In genomic region chr2:226800941-226801784, GRCh38 we compare ENCODE assay signal across 8 cellular contexts. TPM values are rescaled to one million over a fixed set of nuclear protein-coding genes. Genes with fewer than 3 reads are reported as not detected.
DNase-seq lines count a peak whose midpoint lies in the region; ATAC-seq and TF ChIP-seq lines count a peak whose summit lies in the region.

No MANE protein-coding gene starts in this region.

- no peak overlapping the region for H3K14ac ChIP-seq in neuronal stem cell (ENCODE audit: low read length)

- no peaks in the 10 kb centered on the region for H3K9me2 ChIP-seq in PC-3 (replicated peaks; ENCODE audit: low read length)

- H2AK5ac ChIP-seq in neuronal stem cell (ENCODE audit: low read depth, low read length): no peak overlapping the region

- no peak overlapping the region for H2BK15ac ChIP-seq in neuronal stem cell (ENCODE audit: low read length)

- DNase-seq in PC-3 (peak; percentile 86), foreskin keratinocyte (peak in 1 of 2 donors; percentile 68), neuronal stem cell (ENCODE audit: low spot score) (peak; percentile 77), testis (peak; percentile 81)
- peak; percentile 88 for DNase-seq in activated effector memory CD4-positive, alpha-beta T cell treated with anti-CD3 and anti-CD28 coated beads, Interleukin-2, amount 50 U/mL, for 16 hours

- TF ChIP-seq CTCF in C4-2B (conservative IDR thresholded peaks at IDR 0.05) (no peak), PC-3 (conservative IDR thresholded peaks at IDR 0.05; ENCODE audit: low read depth, low read length) (no peak), foreskin keratinocyte (conservative IDR thresholded peaks at IDR 0.05) (no peak), testis (IDR thresholded peaks at IDR 0.05) (no peak)

- H3K36me3 ChIP-seq in PC-3 (ENCODE audit: low read depth, low read length) (peaks cover 18% of the 10 kb centered on the region), neuronal stem cell (replicated peaks in 1 of 2; ENCODE audit: control insufficient read depth in 2 of 2, insufficient read depth in 2 of 2, low read length in 2 of 2) (peaks cover 18 to 24% of the 10 kb centered on the region in 2 donors), testis (ENCODE audit: low read depth, missing control alignments) (no peaks in the 10 kb centered on the region)

- POLR2A ChIA-PET in PC-3 (lab: Charles Lee; ENCODE audit: unreplicated experiment): interaction anchor here (0.7 to 0.8 kb wide), 2 partner anchors 16 to 1864 kb away, joined by 3 to 4 read pairs; no protein-coding TSS in a partner anchor

- peak overlapping the region; percentile 96 for H3K9ac ChIP-seq in PC-3 (ENCODE audit: low read length)
- H3K9ac ChIP-seq in neuronal stem cell (ENCODE audit: low read depth, low read length, poor library complexity): no peak overlapping the region

- no peak for TF ChIP-seq POLR2A in testis (IDR thresholded peaks at IDR 0.05)

- H2BK5ac ChIP-seq in neuronal stem cell (ENCODE audit: low read length): no peak overlapping the region

- H3K4me2 ChIP-seq in PC-3 (ENCODE audit: low read length): peak overlapping the region; percentile 88
- H3K4me2 ChIP-seq in neuronal stem cell (ENCODE audit: insufficient read depth, low read length, poor library complexity, severe bottlenecking): peak overlapping the region; percentile 53

- H4K20me1 ChIP-seq in PC-3 (ENCODE audit: low read length): no peaks in the 10 kb centered on the region

- H4K91ac ChIP-seq in neuronal stem cell (ENCODE audit: low read depth, low read length, poor library complexity): no peak overlapping the region

- H2AFZ ChIP-seq in PC-3 (ENCODE audit: low read length): peak overlapping the region; percentile 82
- no peak overlapping the region for H2AFZ ChIP-seq in neuronal stem cell (ENCODE audit: low read length)

- peaks cover 23% of the 10 kb centered on the region for H3K79me1 ChIP-seq in neuronal stem cell (ENCODE audit: low read depth, low read length)

- no peak overlapping the region for H3K23ac ChIP-seq in neuronal stem cell (ENCODE audit: low read depth, low read length, poor library complexity)

- H3K4me1 ChIP-seq in PC-3 (ENCODE audit: insufficient read depth, low read length) (peaks cover 26% of the 10 kb centered on the region), foreskin keratinocyte (peaks cover 18% of the 10 kb centered on the region), neuronal stem cell (ENCODE audit: control insufficient read depth in 2 of 2, insufficient read depth in 1 of 2, low read depth in 1 of 2, low read length in 2 of 2) (peaks cover 4 to 12% of the 10 kb centered on the region in 2 donors), testis (peaks cover 14% of the 10 kb centered on the region)

- no TSS peak for BruUV-seq in PC-3 (replicated peaks; lab: Mats Ljungman, UMichigan)

- ATAC-seq in GM19351 (IDR thresholded peaks at IDR 0.05; ENCODE audit: unreplicated experiment) (peak; percentile 67), HG03469 (IDR thresholded peaks at IDR 0.05; ENCODE audit: unreplicated experiment) (peak; percentile 79), PC-3 (peak; percentile 43), foreskin keratinocyte (peak; percentile 52)

- intact Hi-C loops in PC-3 (cut with micrococcal nuclease): loop anchor here (1.0 to 2.0 kb wide), 5 partner anchors 616 to 1064 kb away; no protein-coding TSS in a partner anchor
- intact Hi-C loops in testis (cut with DNase I; ENCODE audit: low total_unique reads): loop anchor here (10.0 kb wide), 1 partner anchor 1136 kb away; no protein-coding TSS in a partner anchor

- H4K8ac ChIP-seq in neuronal stem cell (ENCODE audit: low read depth, low read length): no peak overlapping the region

- H3K4ac ChIP-seq in neuronal stem cell (ENCODE audit: low read length): no peak overlapping the region

- no peak overlapping the region for H2BK120ac ChIP-seq in neuronal stem cell (ENCODE audit: low read depth, low read length)

- WGBS in neuronal stem cell (ENCODE audit: extremely low coverage in 2 of 2, insufficient read length in 2 of 2, insufficient replicate concordance in 1 of 2), 2 donors: no CpG with 5 or more reads among the region's 33 CpGs
- 11 to 17% methylated on average over 27 to 33 of the region's 33 CpGs for WGBS in testis, 2 donors

- H3K4me3 ChIP-seq in PC-3 (ENCODE audit: low read length) (peak overlapping the region; percentile 88), neuronal stem cell (ENCODE audit: low read length in 2 of 2) (peak overlapping the region in 1 of 2 donors; percentile 82), testis (peak overlapping the region; percentile 29 to 71)

- H3K9me3 ChIP-seq in PC-3 (ENCODE audit: low read length): no peaks in the 10 kb centered on the region
- peaks cover 9 to 24% of the 10 kb centered on the region in 2 donors for H3K9me3 ChIP-seq in neuronal stem cell (replicated peaks in 1 of 2; ENCODE audit: control insufficient read depth in 2 of 2, insufficient read depth in 1 of 2, low read depth in 1 of 2, low read length in 2 of 2)
- H3K9me3 ChIP-seq in testis: no peaks in the 10 kb centered on the region

- H3K27ac ChIP-seq in C4-2B: peak overlapping the region; percentile 80; the same call in 1 of the 2 replicates
- H3K27ac ChIP-seq in PC-3 (ENCODE audit: low read length): peak overlapping the region; percentile 88
- H3K27ac ChIP-seq in foreskin keratinocyte: peak overlapping the region; percentile 78
- no peak overlapping the region for H3K27ac ChIP-seq in neuronal stem cell (replicated peaks; ENCODE audit: low read length)
- H3K27ac ChIP-seq in testis: peak overlapping the region in 1 of 2 donors; percentile 82

- no peaks in the 10 kb centered on the region for H3F3A ChIP-seq in PC-3 (ENCODE audit: low read length, unreplicated experiment)

- CTCF ChIA-PET in PC-3 (lab: Charles Lee): interaction anchor here (0.6 to 1.1 kb wide), 2 partner anchors 912 to 1136 kb away, joined by 3 to 9 read pairs; no protein-coding TSS in a partner anchor

- H3K18ac ChIP-seq in neuronal stem cell (ENCODE audit: low read length): no peak overlapping the region

- peaks cover 50% of the 10 kb centered on the region for H3K79me2 ChIP-seq in PC-3 (ENCODE audit: low read length)

- H3K27me3 ChIP-seq in PC-3 (ENCODE audit: low read length): no peaks in the 10 kb centered on the region
- H3K27me3 ChIP-seq in foreskin keratinocyte: no peaks in the 10 kb centered on the region
- H3K27me3 ChIP-seq in neuronal stem cell (ENCODE audit: control insufficient read depth in 3 of 3, insufficient read depth in 3 of 3, low read depth in 1 of 3, low read length in 3 of 3): no peaks in the 10 kb centered on the region
- H3K27me3 ChIP-seq in testis: no peaks in the 10 kb centered on the region

- no peak overlapping the region for H2BK12ac ChIP-seq in neuronal stem cell (ENCODE audit: low read length)

RNA-seq across cellular contexts. Expression of gene IRS1, which starts 1.5 kb away (rescaled TPM):
- total RNA-seq in PC-3 (2014; rRNA removed) (38.8 and 43.8 TPM in 2 replicates), foreskin keratinocyte (23.9 and 31.9 TPM in 2 replicates), testis (1 to 10 TPM; 3.1 to 5.9 TPM)
- polyA plus RNA-seq in foreskin keratinocyte (5.7 and 10.1 TPM in 2 replicates), testis (ENCODE audit: insufficient read depth, low read depth, low replicate concordance) (3.1 TPM)
- 11.0 TPM for polyA plus RNA-seq in neuronal stem cell (2013, experiment 1 of 2)
- polyA plus RNA-seq in neuronal stem cell (2013, experiment 2 of 2): 11.6 TPM

RNA-seq across cellular contexts. Expression of gene RHBDD1, which starts 34.7 kb away (rescaled TPM):
- total RNA-seq in PC-3 (2014; rRNA removed) (7.8 and 9.1 TPM in 2 replicates), foreskin keratinocyte (23.4 and 32.8 TPM in 2 replicates), testis (10 to 100 TPM; 38.0 to 43.4 TPM)
- polyA plus RNA-seq in foreskin keratinocyte (6.3 and 6.6 TPM in 2 replicates), testis (ENCODE audit: insufficient read depth, low read depth, low replicate concordance) (49.8 TPM)
- 16.6 TPM for polyA plus RNA-seq in neuronal stem cell (2013, experiment 1 of 2)
- polyA plus RNA-seq in neuronal stem cell (2013, experiment 2 of 2): 15.3 TPM
